21 cellular contexts compared by ENCODE assay signal in genomic region chr10:103775786-103776185, GRCh38.
"Had no signal": no experiment of that assay in that cellular context is flagged by ENCODE, and none has a peak within 500 bp of the region (broad histone marks: within the 10 kb centered on the region; RNA-seq: fewer than 3 reads in every experiment).

No MANE protein-coding gene starts in this region.

- H3K27me3 ChIP-seq: pancreas, sigmoid colon, uterus had no signal

- H3K9me3 ChIP-seq: pancreas, prostate gland, sigmoid colon, uterus had no signal

- ATAC-seq: activated CD4-positive, alpha-beta T cell treated with anti-CD3 and anti-CD28 coated beads for 36 hours; activated CD8-positive, alpha-beta memory T cell treated with anti-CD3 and anti-CD28 coated beads, Interleukin-2, amount 10 ng/mL, durations not matched to agents 7 days and 5 days; activated CD8-positive, alpha-beta T cell treated with anti-CD3 and anti-CD28 coated beads, Interleukin-2, amount 10 ng/mL, durations not matched to agents 7 days and 5 days; activated naive CD8-positive, alpha-beta T cell treated with anti-CD3 and anti-CD28 coated beads, Interleukin-2, amount 50 U/mL, for 24 hours; left cardiac atrium; pancreas; stimulated activated effector memory CD8-positive, alpha-beta T cell treated with anti-CD3 and anti-CD28 coated beads, Interleukin-12 subunit alpha, Interleukin-12 subunit beta, amount 100 ng/mL, for 72 hours; stimulated activated naive CD8-positive, alpha-beta T cell treated with anti-CD3 and anti-CD28 coated beads, Interleukin-15, amount 100 ng/mL, for 72 hours had no signal

- H3K27ac ChIP-seq: pancreas, prostate gland, uterus had no signal

- DNase-seq: activated CD4-positive, alpha-beta T cell treated with anti-CD3 and anti-CD28 coated beads for 36 hours; activated CD4-positive, CD25-positive, alpha-beta regulatory T cell; activated CD8-positive, alpha-beta memory T cell treated with anti-CD3 and anti-CD28 coated beads, Interleukin-2, amount 10 ng/mL, durations not matched to agents 7 days and 5 days; activated CD8-positive, alpha-beta T cell treated with anti-CD3 and anti-CD28 coated beads, Interleukin-2, amount 10 ng/mL, durations not matched to agents 7 days and 5 days; activated naive CD8-positive, alpha-beta T cell treated with anti-CD3 and anti-CD28 coated beads, Interleukin-2, amount 50 U/mL, for 24 hours; activated T-cell treated with anti-CD3 and anti-CD28 coated beads, Interleukin-2, amount 50 U/mL, for 48 hours; amygdala; central memory CD4-positive, alpha-beta T cell; effector CD4-positive, alpha-beta T cell; left cardiac atrium; mammary epithelial cell; naive B cell; pancreas; sigmoid colon; small intestine; stimulated activated CD4-positive, alpha-beta T cell treated with anti-CD3 and anti-CD28 coated beads, Interleukin-4, amount 100 ng/mL, for 24 hours; stimulated activated naive CD8-positive, alpha-beta T cell treated with anti-CD3 and anti-CD28 coated beads, Interleukin-15, amount 100 ng/mL, for 72 hours; substantia nigra; uterus had no signal

- H3K4me3 ChIP-seq: pancreas, prostate gland, sigmoid colon, uterus had no signal

- H3K4me1 ChIP-seq: prostate gland had no signal

- H3K36me3 ChIP-seq: pancreas, prostate gland, sigmoid colon, uterus had no signal
